ENCODE assay signal across 18 cellular contexts in the genomic region with DNA sequence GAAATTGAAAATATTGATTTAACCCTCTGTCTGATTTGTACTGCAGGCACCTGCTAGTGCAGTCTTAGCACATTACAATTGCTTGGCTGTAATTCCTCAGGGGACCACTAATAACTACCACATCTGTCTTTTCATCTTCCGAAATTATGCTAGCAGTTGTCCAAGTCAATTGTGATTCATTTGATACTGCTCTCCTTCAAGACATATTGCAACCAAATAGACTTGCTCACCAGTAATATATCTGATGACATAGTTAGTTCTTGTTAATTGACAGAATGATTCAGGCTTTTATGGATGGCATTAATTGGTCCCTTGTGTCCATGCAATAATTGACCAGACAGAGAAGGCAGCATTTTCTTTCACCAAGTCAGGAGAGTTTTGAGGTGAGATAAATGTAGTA.
DNase-seq lines count a peak whose midpoint lies in the region; ATAC-seq and TF ChIP-seq lines count a peak whose summit lies in the region.
"Had no signal": no experiment of that assay in that cellular context is flagged by ENCODE, and none has a peak within 500 bp of the region (broad histone marks: within the 10 kb centered on the region; RNA-seq: fewer than 3 reads in every experiment).

No MANE protein-coding gene starts in this region.

- H3K79me1 ChIP-seq in mesendoderm (ENCODE audit: low read length) = peaks cover 18% of the 10 kb centered on the region

- H3K4me2 ChIP-seq in osteoblast (ENCODE audit: insufficient read depth, low read length) = no peak overlapping the region
- H3K4me2 ChIP-seq in mesendoderm (ENCODE audit: low read length) = no peak overlapping the region

- H2BK15ac ChIP-seq in mesendoderm (replicated peaks; ENCODE audit: low read depth) = no peak overlapping the region

- H4K20me1 ChIP-seq in osteoblast (ENCODE audit: insufficient read depth, low read length) = peaks cover 55% of the 10 kb centered on the region

- no peak overlapping the region for H2AFZ ChIP-seq in osteoblast (ENCODE audit: low read length)

- no peak overlapping the region for H3K23ac ChIP-seq in mesendoderm (ENCODE audit: low read length)

- no peak overlapping the region for H3K56ac ChIP-seq in mesendoderm (ENCODE audit: low read length)

- ATAC-seq in RWPE2 (ENCODE audit: low read depth) = no peak
- ATAC-seq: activated naive CD8-positive, alpha-beta T cell treated with anti-CD3 and anti-CD28 coated beads, Interleukin-2, amount 50 U/mL, for 24 hours; foreskin keratinocyte; naive thymus-derived CD4-positive, alpha-beta T cell had no signal

- H3K4me1 ChIP-seq in RWPE2 (ENCODE audit: insufficient read depth, poor library complexity, severe bottlenecking) (peaks cover 24% of the 10 kb centered on the region), osteoblast (ENCODE audit: insufficient read depth, low read length) (peaks cover 26% of the 10 kb centered on the region), mesendoderm (ENCODE audit: control insufficient read depth, low read depth, low read length) (peaks cover 4% of the 10 kb centered on the region)

- no peaks in the 10 kb centered on the region for H3K27me3 ChIP-seq in RWPE2 (ENCODE audit: insufficient read depth, poor library complexity, severe bottlenecking)
- H3K27me3 ChIP-seq in osteoblast (ENCODE audit: insufficient read depth, low read length) = no peaks in the 10 kb centered on the region
- H3K27me3 ChIP-seq in mesendoderm (ENCODE audit: insufficient read depth, low read length, poor library complexity) = no peaks in the 10 kb centered on the region
- H3K27me3 ChIP-seq: foreskin keratinocyte, tibial nerve had no signal

- no peak overlapping the region for H2AK5ac ChIP-seq in mesendoderm (ENCODE audit: low read length)

- H3K27ac ChIP-seq in RWPE2 (ENCODE audit: poor library complexity, severe bottlenecking) (peak overlapping the region; percentile 7), osteoblast (ENCODE audit: low read depth, low read length) (peak overlapping the region; percentile 11), mesendoderm (ENCODE audit: low read depth, low read length) (no peak overlapping the region)
- H3K27ac ChIP-seq: coronary artery, foreskin keratinocyte had no signal

- H3K18ac ChIP-seq in mesendoderm (ENCODE audit: low read length) = no peak overlapping the region

- no peak overlapping the region for H2BK5ac ChIP-seq in mesendoderm (ENCODE audit: low read length)

- no peak for TF ChIP-seq CTCF in RWPE2 (IDR thresholded peaks at IDR 0.05; ENCODE audit: poor library complexity, severe bottlenecking)
- no peak for TF ChIP-seq CTCF in osteoblast (IDR thresholded peaks at IDR 0.05; ENCODE audit: extremely low read depth, low read depth, low read length)

- no peak overlapping the region for H2BK120ac ChIP-seq in mesendoderm (ENCODE audit: low read depth, low read length)

- H3K9ac ChIP-seq in mesendoderm (ENCODE audit: low read length) = no peak overlapping the region

- no peak overlapping the region for H4K5ac ChIP-seq in mesendoderm (ENCODE audit: low read length)

- H3K9me3 ChIP-seq in RWPE2 (ENCODE audit: severe bottlenecking) (no peaks in the 10 kb centered on the region), osteoblast (ENCODE audit: low read depth, low read length) (no peaks in the 10 kb centered on the region)
- H3K9me3 ChIP-seq: Caco-2, tibial nerve had no signal

- WGBS in mesendoderm (ENCODE audit: extremely low coverage, insufficient coverage, low lambda C conversion rate) = no CpG with 5 or more reads among the region's 1 CpG

- no peak overlapping the region for H3K4me3 ChIP-seq in RWPE2 (ENCODE audit: severe bottlenecking)
- no peak overlapping the region for H3K4me3 ChIP-seq in osteoblast (ENCODE audit: insufficient read depth, low read length)
- H3K4me3 ChIP-seq in mesendoderm (ENCODE audit: low read length) = no peak overlapping the region
- H3K4me3 ChIP-seq: coronary artery, tibial nerve had no signal

- peak; percentile 46 for DNase-seq in EH (ENCODE audit: low read depth)
- DNase-seq in NCI-H1436 treated with DMSO at 0.1 percent for 48 hours (lab: John Stamatoyannopoulos, UW) = peak; percentile 31
- DNase-seq in RWPE2 (ENCODE audit: low spot score) = no peak
- DNase-seq in osteoblast (ENCODE audit: insufficient read length, low spot score, missing footprints) = no peak
- DNase-seq in mesendoderm = no peak
- DNase-seq in SW480 (ENCODE audit: low spot score) = no peak
- no peak for DNase-seq in NCI-H2029 treated with DMSO at 0.1 percent for 48 hours (lab: John Stamatoyannopoulos, UW)
- DNase-seq: activated CD4-positive, alpha-beta T cell treated with anti-CD3 and anti-CD28 coated beads for 4 hours; activated effector memory CD4-positive, alpha-beta T cell treated with Interleukin-2 at 50 U/mL for 16 hours; activated naive CD8-positive, alpha-beta T cell treated with anti-CD3 and anti-CD28 coated beads, Interleukin-2, amount 50 U/mL, for 24 hours; Caco-2; foreskin keratinocyte; naive thymus-derived CD4-positive, alpha-beta T cell; posterior cingulate gyrus; stimulated activated CD4-positive, alpha-beta T cell treated with anti-CD3 and anti-CD28 coated beads, Interleukin-1b, Interleukin-23, amount 100 ng/mL, for 48 hours; stimulated activated naive CD4-positive, alpha-beta T cell had no signal

- H4K8ac ChIP-seq in mesendoderm (ENCODE audit: low read depth, low read length) = no peak overlapping the region

- H3K4ac ChIP-seq in mesendoderm (ENCODE audit: low read depth, low read length) = no peak overlapping the region

- H3K79me2 ChIP-seq in osteoblast (ENCODE audit: insufficient read depth, low read length) (peaks cover 92% of the 10 kb centered on the region), mesendoderm (ENCODE audit: control insufficient read depth, insufficient read depth, low read length) (peaks cover 49% of the 10 kb centered on the region)

- no peaks in the 10 kb centered on the region for H3K36me3 ChIP-seq in RWPE2 (ENCODE audit: low read depth)
- no peaks in the 10 kb centered on the region for H3K36me3 ChIP-seq in osteoblast (ENCODE audit: insufficient read depth, low read length)
- no peaks in the 10 kb centered on the region for H3K36me3 ChIP-seq in mesendoderm (ENCODE audit: control insufficient read depth, insufficient read depth, low read length)
- H3K36me3 ChIP-seq: tibial nerve had no signal

Comparison
In these comparisons a context has a peak if more than half of its experiments do, and no peak if none do; other contexts are left out.
1. DNase-seq: peak in EH (single experiment) and NCI-H1436 treated with DMSO at 0.1 percent for 48 hours (single experiment); none in RWPE2 (single experiment), osteoblast (single experiment), mesendoderm (single experiment), SW480 (single experiment) and NCI-H2029 treated with DMSO at 0.1 percent for 48 hours (single experiment).